Comparison of ENCODE assay signal across 22 cellular contexts in the genomic region with DNA sequence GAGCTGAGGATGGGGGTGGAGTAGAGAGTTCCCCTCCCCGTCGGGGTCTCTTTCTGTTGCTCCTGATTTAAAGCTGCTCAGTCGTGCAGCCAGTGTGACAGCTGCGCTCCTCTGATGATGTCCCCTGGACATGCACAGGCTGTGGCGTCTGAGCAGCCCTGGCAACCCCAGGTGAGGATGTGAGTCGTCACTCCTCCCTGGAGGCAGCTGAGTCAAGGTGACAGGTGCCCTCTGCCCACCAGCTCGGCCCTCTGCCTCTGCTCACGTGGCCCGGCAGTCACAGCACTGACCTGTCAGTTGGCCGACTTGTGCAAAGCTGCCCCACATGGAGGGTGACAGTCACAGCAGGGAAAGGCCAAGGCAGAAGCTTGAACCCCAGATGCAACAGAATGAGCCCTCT. TPM values are rescaled to one million over a fixed set of nuclear protein-coding genes. Genes with fewer than 3 reads are reported as not detected.
DNase-seq lines count a peak whose midpoint lies in the region; TF ChIP-seq lines count a peak whose summit lies in the region.
"Had no signal": no experiment of that assay in that cellular context is flagged by ENCODE, and none has a peak within 500 bp of the region (broad histone marks: within the 10 kb centered on the region; RNA-seq: fewer than 3 reads in every experiment).

No MANE protein-coding gene starts in this region.

- no peak overlapping the region for H2AFZ ChIP-seq in PC-9
- H2AFZ ChIP-seq: GM23338 had no signal

- no peaks in the 10 kb centered on the region for H4K20me1 ChIP-seq in PC-9 (ENCODE audit: insufficient read depth)

- H3K9me3 ChIP-seq in PC-9 (ENCODE audit: insufficient read depth, low read depth) (peaks cover 19% of the 10 kb centered on the region), colonic mucosa (no peaks in the 10 kb centered on the region)

- intact Hi-C loops in PC-9 (cut with micrococcal nuclease; ENCODE audit: unreplicated experiment), result no loop called here
- intact Hi-C loops in colonic mucosa (cut with DNase I), result no loop called here

- peak; percentile 63 for DNase-seq in DMS53 (lab: John Stamatoyannopoulos, UW)
- DNase-seq in DMS53 treated with DMSO at 0.1 percent for 48 hours (lab: John Stamatoyannopoulos, UW; ENCODE audit: unreplicated experiment), result no peak
- DNase-seq in PC-9, result peak; percentile 36 to 53
- peak; percentile 20 for DNase-seq in stimulated activated CD8-positive, alpha-beta memory T cell treated with anti-CD3 and anti-CD28 coated beads, Interleukin-4, amount 100 ng/mL, for 48 hours
- no peak for DNase-seq in colonic mucosa
- no peak for DNase-seq in NCI-H1417 treated with DMSO at 0.1 percent for 48 hours (lab: John Stamatoyannopoulos, UW)
- no peak for DNase-seq in DMS79 (lab: John Stamatoyannopoulos, UW)
- DNase-seq: CD4-positive, CD25-positive, alpha-beta regulatory T cell; DMS153; KBM-7; NCI-H1105; NCI-H187; NCI-H2107; NCI-H510A; NCI-H748 treated with DMSO at 0.1 percent for 48 hours; OCI-M1; SHP77 treated with DMSO at 0.1 percent for 48 hours; SK-N-SH had no signal

- CTCF ChIA-PET in PC-9 (lab: Charles Lee), result no interaction called here

- H3K79me2 ChIP-seq in PC-9 (ENCODE audit: low read depth), result no peaks in the 10 kb centered on the region

- no peak overlapping the region for H3K4me3 ChIP-seq in PC-9
- H3K4me3 ChIP-seq in colonic mucosa, result no peak overlapping the region
- H3K4me3 ChIP-seq: GM23338 had no signal

- H3K36me3 ChIP-seq in PC-9 (ENCODE audit: low read depth) (no peaks in the 10 kb centered on the region), colonic mucosa (no peaks in the 10 kb centered on the region)

- no peaks in the 10 kb centered on the region for H3K9me2 ChIP-seq in PC-9 (ENCODE audit: insufficient read depth)
- H3K9me2 ChIP-seq: SK-N-SH had no signal

- peaks cover 12% of the 10 kb centered on the region; the same call in 1 of the 2 replicates for H3F3A ChIP-seq in PC-9 (ENCODE audit: insufficient read depth, low read depth)

- no TSS peak for BruUV-seq in PC-9 (replicated peaks; lab: Mats Ljungman, UMichigan)

- H3K27me3 ChIP-seq in PC-9 (ENCODE audit: insufficient read depth, low read depth) (no peaks in the 10 kb centered on the region), layer of hippocampus (ENCODE audit: control insufficient read depth, insufficient read depth, low read length) (no peaks in the 10 kb centered on the region), colonic mucosa (no peaks in the 10 kb centered on the region)

- no peak overlapping the region for H3K9ac ChIP-seq in colonic mucosa (ENCODE audit: low read depth in 2 of 2, low read length in 2 of 2)
- H3K9ac ChIP-seq: SK-N-SH had no signal

- H3K27ac ChIP-seq in PC-9, result no peak overlapping the region
- H3K27ac ChIP-seq in layer of hippocampus (ENCODE audit: low read depth, low read length), result peak overlapping the region; percentile 9
- H3K27ac ChIP-seq in colonic mucosa, result no peak overlapping the region
- H3K27ac ChIP-seq: 22Rv1 had no signal

- no peak for TF ChIP-seq CTCF in PC-9 (conservative IDR thresholded peaks at IDR 0.05)
- no peak for TF ChIP-seq CTCF in colonic mucosa (IDR thresholded peaks at IDR 0.05)

- no peak overlapping the region for H3K4me2 ChIP-seq in PC-9
- H3K4me2 ChIP-seq: GM23338, SK-N-SH had no signal

- H3K4me1 ChIP-seq in PC-9 (replicated peaks; ENCODE audit: insufficient read depth) (no peaks in the 10 kb centered on the region), colonic mucosa (no peaks in the 10 kb centered on the region)

- POLR2A ChIA-PET in PC-9 (lab: Charles Lee; ENCODE audit: unreplicated experiment), result no interaction called here

RNA-seq across cellular contexts. Expression of gene ANXA8, which starts 33.9 kb away (rescaled TPM):
- 172 and 196 TPM in 2 replicates for total RNA-seq in PC-9 (2021)
- total RNA-seq in colonic mucosa, result not detected
- total RNA-seq: CD4-positive, CD25-positive, alpha-beta regulatory T cell; GM23338 had no signal

RNA-seq across cellular contexts. Expression of gene FAM25G, which starts 41.5 kb away (rescaled TPM):
- 3.2 TPM in 1 of 2 replicates, not detected in the other for total RNA-seq in PC-9 (2021)
- under 1 TPM in 1 of 2 donors, not detected in 1; 0.98 TPM for total RNA-seq in colonic mucosa
- total RNA-seq: CD4-positive, CD25-positive, alpha-beta regulatory T cell; GM23338; RPMI7951 had no signal

Comparison
In these comparisons a context has a peak if more than half of its experiments do, and no peak if none do; other contexts are left out.
1. DNase-seq: peak in DMS53 (single experiment), PC-9 (2 of 2) and stimulated activated CD8-positive, alpha-beta memory T cell treated with anti-CD3 and anti-CD28 coated beads, Interleukin-4, amount 100 ng/mL, for 48 hours (single experiment); none in DMS53 treated with DMSO at 0.1 percent for 48 hours (single experiment), colonic mucosa (single experiment), NCI-H1417 treated with DMSO at 0.1 percent for 48 hours (single experiment) and DMS79 (single experiment).
2. RNA of gene ANXA8, which starts 33.9 kb away (total RNA-seq): 172 to 196 TPM in PC-9; not detected in colonic mucosa; every median in the first group is over 100 times any median in the second.